Comparison of ENCODE assay signal across 15 cellular contexts in genomic region chr2:29182334-29182733, GRCh38.
DNase-seq lines count a peak whose midpoint lies in the region; ATAC-seq and TF ChIP-seq lines count a peak whose summit lies in the region.
"Had no signal": no experiment of that assay in that cellular context is flagged by ENCODE, and none has a peak within 500 bp of the region (broad histone marks: within the 10 kb centered on the region; RNA-seq: fewer than 3 reads in every experiment).

No MANE protein-coding gene starts in this region.

- TSS peak; percentile 11 for BruUV-seq in MCF 10A (replicated peaks; lab: Mats Ljungman, UMichigan)
- no TSS peak for BruUV-seq in mammary epithelial cell (replicated peaks; lab: Mats Ljungman, UMichigan)
- BruUV-seq in Panc1 (replicated peaks; lab: Mats Ljungman, UMichigan) = TSS peak; percentile 11

- no peak overlapping the region for H3K4me3 Mint-ChIP-seq in MCF 10A (ENCODE audit: unreplicated experiment)
- no peak overlapping the region for H3K4me3 Mint-ChIP-seq in WTC11
- H3K4me3 Mint-ChIP-seq: CD4-positive, alpha-beta memory T cell had no signal

- H3K4me3 ChIP-seq in mammary epithelial cell (replicated peaks in 1 of 3; ENCODE audit: insufficient read depth in 1 of 3, low read depth in 2 of 3, low read length in 3 of 3) = no peak overlapping the region
- H3K4me3 ChIP-seq in Panc1 (ENCODE audit: low read depth in 2 of 2, low read length in 2 of 2) = no peak overlapping the region
- H3K4me3 ChIP-seq in gastrocnemius medialis = no peak overlapping the region

- intact Hi-C loops in MCF 10A (cut with micrococcal nuclease) (no loop called here), mammary epithelial cell (cut with micrococcal nuclease) (no loop called here), Panc1 (cut with micrococcal nuclease; ENCODE audit: unreplicated experiment) (no loop called here), gastrocnemius medialis (cut with DNase I; ENCODE audit: low total_unique reads) (loop anchor here (10.0 kb wide), 1 partner anchor 1498 kb away; no protein-coding TSS in a partner anchor)

- no peak for ATAC-seq in Panc1
- ATAC-seq in gastrocnemius medialis = peak in 1 of 2 donors; percentile 78
- no peak for ATAC-seq in WTC11

- H4K20me1 ChIP-seq in mammary epithelial cell (ENCODE audit: insufficient read depth, low read length) = no peaks in the 10 kb centered on the region

- no peak overlapping the region for H3K9ac ChIP-seq in mammary epithelial cell (ENCODE audit: insufficient read depth, low read length)

- peaks cover 70% of the 10 kb centered on the region for H3K36me3 Mint-ChIP-seq in MCF 10A (ENCODE audit: insufficient read depth, unreplicated experiment)
- no peaks in the 10 kb centered on the region for H3K36me3 Mint-ChIP-seq in WTC11

- H3K4me1 ChIP-seq in mammary epithelial cell (ENCODE audit: insufficient read depth, low read length) (peaks cover under 1% of the 10 kb centered on the region), Panc1 (ENCODE audit: control insufficient read depth, insufficient read depth, low read length) (no peaks in the 10 kb centered on the region), gastrocnemius medialis (peaks cover 4 to 15% of the 10 kb centered on the region in 2 donors)

- no peak for TF ChIP-seq CTCF in MCF 10A (IDR thresholded peaks at IDR 0.05; ENCODE audit: unreplicated experiment)
- no peak for TF ChIP-seq CTCF in mammary epithelial cell (conservative IDR thresholded peaks at IDR 0.05 in 1 of 2, IDR thresholded peaks at IDR 0.05 in 1 of 2; ENCODE audit: extremely low read depth in 1 of 2, insufficient read depth in 1 of 2, low read depth in 1 of 2, low read length in 2 of 2)
- TF ChIP-seq CTCF in Panc1 (IDR thresholded peaks at IDR 0.05) = no peak
- TF ChIP-seq CTCF in gastrocnemius medialis (IDR thresholded peaks at IDR 0.05 in 4 of 5, conservative IDR thresholded peaks at IDR 0.05 in 1 of 5) = no peak
- no peak for TF ChIP-seq CTCF in WTC11 (IDR thresholded peaks at IDR 0.05)

- H3K36me3 ChIP-seq in mammary epithelial cell (ENCODE audit: insufficient read depth, low read length) = peaks cover 37% of the 10 kb centered on the region
- peaks cover 6% of the 10 kb centered on the region for H3K36me3 ChIP-seq in Panc1 (ENCODE audit: control insufficient read depth, insufficient read depth, low read length)
- peaks cover 0 to 21% of the 10 kb centered on the region in 2 donors for H3K36me3 ChIP-seq in gastrocnemius medialis

- H3K27me3 Mint-ChIP-seq in MCF 10A (ENCODE audit: insufficient read depth, unreplicated experiment) (no peaks in the 10 kb centered on the region), WTC11 (ENCODE audit: low read depth) (peaks cover 22% of the 10 kb centered on the region)
- H3K27me3 Mint-ChIP-seq: CD4-positive, alpha-beta memory T cell had no signal

- H3K27ac Mint-ChIP-seq in MCF 10A (ENCODE audit: low read depth, unreplicated experiment) = no peak overlapping the region
- no peak overlapping the region for H3K27ac Mint-ChIP-seq in WTC11

- H3K9me3 Mint-ChIP-seq in MCF 10A (ENCODE audit: unreplicated experiment) (peaks cover under 1% of the 10 kb centered on the region), WTC11 (peaks cover 1% of the 10 kb centered on the region)

- H3K27me3 ChIP-seq in mammary epithelial cell (ENCODE audit: insufficient read depth, low read length) = no peaks in the 10 kb centered on the region
- no peaks in the 10 kb centered on the region for H3K27me3 ChIP-seq in Panc1 (ENCODE audit: control insufficient read depth, insufficient read depth, low read length)
- no peaks in the 10 kb centered on the region for H3K27me3 ChIP-seq in gastrocnemius medialis

- H3K79me2 ChIP-seq in mammary epithelial cell (ENCODE audit: insufficient read depth, low read length) = peaks cover 12% of the 10 kb centered on the region

- DNase-seq in MCF 10A (ENCODE audit: unreplicated experiment) (no peak), mammary epithelial cell (no peak), Panc1 (ENCODE audit: low read depth, low spot score) (no peak), gastrocnemius medialis (no peak), WTC11 (ENCODE audit: low spot score) (no peak), medulla oblongata (ENCODE audit: extremely low spot score) (no peak)
- DNase-seq: 8988T; C1 segment of cervical spinal cord; CD4-positive, alpha-beta memory T cell; COR-L47; DMS153; DND-41; GOT3; H7; HCEC 1CT had no signal

- no peak overlapping the region for H3K4me2 ChIP-seq in mammary epithelial cell (ENCODE audit: insufficient read depth, low read depth, low read length)

- POLR2A ChIA-PET in MCF 10A (lab: Yijun Ruan, JAX) = interaction anchor here (0.8 to 2.2 kb wide), 3 partner anchors 9 to 17 kb away, joined by 5 to 6 read pairs (median 5); no protein-coding TSS in a partner anchor
- POLR2A ChIA-PET in Panc1 (lab: Charles Lee) = no interaction called here
- POLR2A ChIA-PET in WTC11 (lab: Charles Lee) = no interaction called here

- CTCF ChIA-PET in MCF 10A (lab: Yijun Ruan, JAX) (interaction anchor here (0.6 to 1.2 kb wide), 3 partner anchors 9 to 420 kb away, joined by 3 to 5 read pairs (median 3); no protein-coding TSS in a partner anchor), mammary epithelial cell (lab: Charles Lee; ENCODE audit: low non-redundant PET) (no interaction called here), Panc1 (lab: Charles Lee) (no interaction called here), WTC11 (lab: Charles Lee) (interaction anchor here (0.6 kb wide), 2 partner anchors 41 to 616 kb away, joined by 3 to 4 read pairs; no protein-coding TSS in a partner anchor)

- dilution Hi-C loops in mammary epithelial cell (cut with HindIII; ENCODE audit: low sequenced_read_pairs) = no loop called here

- WGBS in mammary epithelial cell (ENCODE audit: low coverage, missing lambda C conversion rate) = 64% methylated on average over 1 of the region's 1 CpG

- in situ Hi-C loops in mammary epithelial cell (cut with MboI; ENCODE audit: low sequenced_read_pairs in 2 of 2) = no loop called here
- in situ Hi-C loops in Panc1 (cut with HindIII; ENCODE audit: low pct_unique_long_range_greater_than_20kb, low sequenced_read_pairs) = no loop called here
- in situ Hi-C loops in gastrocnemius medialis (cut with MboI; ENCODE audit: low sequenced_read_pairs in 4 of 4) = loop anchor here in 3 of 4 donors (25.0 kb wide), 1 partner anchor 370 kb away; the partner anchor contains the start of gene SPDYA (in 3 of the 3)

- no peak overlapping the region for H3K27ac ChIP-seq in mammary epithelial cell (ENCODE audit: insufficient read depth, low read depth, low read length)
- no peak overlapping the region for H3K27ac ChIP-seq in Panc1 (ENCODE audit: low read length)
- H3K27ac ChIP-seq in gastrocnemius medialis = peak overlapping the region in 3 of 4 donors; percentile 25 to 48 (median 36)

- no peaks in the 10 kb centered on the region for H3K9me3 ChIP-seq in mammary epithelial cell (replicated peaks; ENCODE audit: insufficient read depth, low read length)
- H3K9me3 ChIP-seq in Panc1 (ENCODE audit: control insufficient read depth, insufficient read depth, low read depth, low read length) = no peaks in the 10 kb centered on the region
- H3K9me3 ChIP-seq in gastrocnemius medialis = no peaks in the 10 kb centered on the region

- no peaks in the 10 kb centered on the region for H3K4me1 Mint-ChIP-seq in MCF 10A (ENCODE audit: insufficient read depth, unreplicated experiment)
- H3K4me1 Mint-ChIP-seq in WTC11 = no peaks in the 10 kb centered on the region
- H3K4me1 Mint-ChIP-seq: CD4-positive, alpha-beta memory T cell had no signal

- no peak overlapping the region for H2AFZ ChIP-seq in mammary epithelial cell (ENCODE audit: low read depth, low read length)

- TF ChIP-seq POLR2A in gastrocnemius medialis (IDR thresholded peaks at IDR 0.05) = no peak

TF ChIP-seq in WTC11, 78 proteins besides CTCF, POLR2A, EP300 and RAD21 (continues in another document):
- TF ChIP-seq ZNF317 (CRISPR knock-in tag; IDR thresholded peaks at IDR 0.05; ENCODE audit: borderline replicate concordance, low read depth) (no peak), ETV6 (CRISPR knock-in tag; IDR thresholded peaks at IDR 0.05) (no peak), NFATC4 (CRISPR knock-in tag; IDR thresholded peaks at IDR 0.05) (no peak), GABPB1 (CRISPR knock-in tag; IDR thresholded peaks at IDR 0.05) (no peak), TCF7 (CRISPR knock-in tag; IDR thresholded peaks at IDR 0.05; ENCODE audit: low read depth) (no peak), PRRX2 (CRISPR knock-in tag; IDR thresholded peaks at IDR 0.05) (no peak), NFYB (CRISPR knock-in tag; conservative IDR thresholded peaks at IDR 0.05; ENCODE audit: low read depth) (no peak), AFF4 (CRISPR knock-in tag; IDR thresholded peaks at IDR 0.05; ENCODE audit: borderline replicate concordance) (no peak)

Comparison
In these comparisons a context has a peak if more than half of its experiments do, and no peak if none do; other contexts are left out.
1. CTCF ChIA-PET loops: an anchor here in MCF 10A (0.6 to 1.2 kb wide) and WTC11 (0.6 kb wide); none called in mammary epithelial cell and Panc1.
2. H3K27ac ChIP-seq: peak in gastrocnemius medialis (3 of 4); none in mammary epithelial cell (single experiment) and Panc1 (single experiment).
3. in situ Hi-C loops: an anchor here in gastrocnemius medialis (25.0 kb wide); none called in mammary epithelial cell and Panc1.